6 cellular contexts compared by ENCODE assay signal in genomic region chr1:14090531-14090930, GRCh38.
"Had no signal": no experiment of that assay in that cellular context is flagged by ENCODE, and none has a peak within 500 bp of the region (broad histone marks: within the 10 kb centered on the region; RNA-seq: fewer than 3 reads in every experiment).

No MANE protein-coding gene starts in this region.

- H3K4me3 ChIP-seq: GM23248, K562 had no signal

- H3K27ac ChIP-seq: GM23248 had no signal

- DNase-seq: GM23248, GOT3, H7, HCEC 1CT, IMR-90 had no signal
